In the genomic region with DNA sequence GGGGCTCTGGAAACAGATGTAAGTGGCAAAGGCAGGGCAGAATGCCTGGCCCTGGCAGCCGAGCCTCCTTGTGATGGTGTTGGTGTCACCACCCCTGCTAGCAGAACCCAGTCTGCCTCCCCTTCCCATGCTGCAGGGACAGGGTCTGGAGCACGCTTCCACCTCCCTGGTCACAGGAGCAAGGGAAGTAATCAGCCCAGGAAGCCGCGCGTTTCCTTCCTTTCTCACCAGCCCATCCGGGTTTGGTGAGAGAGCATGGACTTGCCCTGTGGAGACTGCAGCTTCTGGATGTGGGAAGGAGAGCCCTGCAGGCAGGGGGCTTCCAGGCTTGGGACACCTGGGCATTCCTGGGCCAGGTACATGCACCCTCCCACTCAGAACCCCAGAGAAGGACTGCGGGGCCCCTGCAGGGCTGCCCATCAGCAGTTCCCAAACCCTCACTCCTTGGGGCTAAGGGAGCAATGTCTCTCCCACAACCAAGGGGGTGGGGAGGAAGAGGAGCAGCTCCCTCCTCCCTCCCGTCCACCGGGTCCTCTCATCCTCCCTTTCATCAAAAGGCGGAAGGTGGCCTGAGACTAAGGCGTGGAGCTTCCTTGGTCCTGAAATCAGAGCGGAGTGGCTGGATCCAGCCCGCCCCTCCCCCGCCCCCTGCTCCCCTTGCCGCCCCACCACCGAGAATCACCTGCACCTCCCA, we compare ENCODE assay signal across 13 cellular contexts. TPM values are rescaled to one million over a fixed set of nuclear protein-coding genes. Genes with fewer than 3 reads are reported as not detected.
DNase-seq lines count a peak whose midpoint lies in the region; ATAC-seq and TF ChIP-seq lines count a peak whose summit lies in the region.
"Had no signal": no experiment of that assay in that cellular context is flagged by ENCODE, and none has a peak within 500 bp of the region (broad histone marks: within the 10 kb centered on the region; RNA-seq: fewer than 3 reads in every experiment).

No MANE protein-coding gene starts in this region.

- H3K4me1 Mint-ChIP-seq in neural progenitor cell = peaks cover 52% of the 10 kb centered on the region

- DNase-seq in left ventricle myocardium inferior (no peak), neural progenitor cell (ENCODE audit: low spot score) (no peak), upper lobe of right lung (no peak)
- DNase-seq: activated gamma-delta T cell treated with Interleukin-2 at 50 U/mL for 16 hours; CD8-positive, alpha-beta T cell; foreskin melanocyte; NCI-H1417 treated with DMSO at 0.1 percent for 48 hours; NCI-H774; small intestine had no signal

- no peak overlapping the region for H3K9ac ChIP-seq in neural progenitor cell

- H3K36me3 Mint-ChIP-seq in neural progenitor cell = peaks cover 2% of the 10 kb centered on the region

- H2AFZ ChIP-seq in neural progenitor cell (replicated peaks) = peak overlapping the region; percentile 81

- H3K4me1 ChIP-seq in left ventricle myocardium inferior = peaks cover 100% of the 10 kb centered on the region
- peaks cover 33% of the 10 kb centered on the region for H3K4me1 ChIP-seq in neural progenitor cell
- peaks cover 21% of the 10 kb centered on the region for H3K4me1 ChIP-seq in upper lobe of right lung

- peaks cover 27% of the 10 kb centered on the region for H3K9me3 Mint-ChIP-seq in neural progenitor cell

- no peak for ATAC-seq in upper lobe of right lung
- no peak for ATAC-seq in GM21381 (IDR thresholded peaks at IDR 0.05; ENCODE audit: unreplicated experiment)
- no peak for ATAC-seq in GM19463 (IDR thresholded peaks at IDR 0.05; ENCODE audit: unreplicated experiment)
- ATAC-seq in HG02759 (IDR thresholded peaks at IDR 0.05; ENCODE audit: unreplicated experiment) = no peak
- ATAC-seq: CD8-positive, alpha-beta T cell had no signal

- H3K9me3 ChIP-seq in left ventricle myocardium inferior (replicated peaks) = peaks cover 13% of the 10 kb centered on the region
- H3K9me3 ChIP-seq in neural progenitor cell (ENCODE audit: low read depth) = peaks cover 6% of the 10 kb centered on the region
- no peaks in the 10 kb centered on the region for H3K9me3 ChIP-seq in upper lobe of right lung

- H3K79me2 ChIP-seq in neural progenitor cell (ENCODE audit: low read depth) = no peaks in the 10 kb centered on the region

- peaks cover 8% of the 10 kb centered on the region for H3K27me3 Mint-ChIP-seq in neural progenitor cell (ENCODE audit: insufficient read depth, low read depth)

- no peaks in the 10 kb centered on the region for H4K20me1 ChIP-seq in neural progenitor cell (ENCODE audit: low read depth)

- peaks cover 6% of the 10 kb centered on the region for H3K36me3 ChIP-seq in left ventricle myocardium inferior
- H3K36me3 ChIP-seq in neural progenitor cell = no peaks in the 10 kb centered on the region
- no peaks in the 10 kb centered on the region for H3K36me3 ChIP-seq in upper lobe of right lung

- TF ChIP-seq CTCF in left ventricle myocardium inferior (IDR thresholded peaks at IDR 0.05; ENCODE audit: borderline replicate concordance) (no peak), neural progenitor cell (IDR thresholded peaks at IDR 0.05) (no peak), upper lobe of right lung (IDR thresholded peaks at IDR 0.05) (no peak)

- peak overlapping the region; percentile 61 for H3K4me2 ChIP-seq in neural progenitor cell

- no peak overlapping the region for H3K4me3 Mint-ChIP-seq in neural progenitor cell
- H3K4me3 Mint-ChIP-seq: CD8-positive, alpha-beta T cell had no signal

- intact Hi-C loops in left ventricle myocardium inferior (cut with micrococcal nuclease) (no loop called here), upper lobe of right lung (cut with DNase I) (no loop called here)

- peak overlapping the region; percentile 16 for H3K27ac ChIP-seq in angular gyrus (ENCODE audit: low read depth, low read length)
- H3K27ac ChIP-seq in left ventricle myocardium inferior (replicated peaks) = peak overlapping the region; percentile 88
- H3K27ac ChIP-seq in neural progenitor cell = no peak overlapping the region
- H3K27ac ChIP-seq in upper lobe of right lung = peak overlapping the region; percentile 75

- peak overlapping the region; percentile 98 for H3K27ac Mint-ChIP-seq in neural progenitor cell
- H3K27ac Mint-ChIP-seq: CD8-positive, alpha-beta T cell had no signal

- H3K27me3 ChIP-seq in left ventricle myocardium inferior (ENCODE audit: low read depth) (no peaks in the 10 kb centered on the region), neural progenitor cell (no peaks in the 10 kb centered on the region), upper lobe of right lung (no peaks in the 10 kb centered on the region)

- H3F3A ChIP-seq in neural progenitor cell (ENCODE audit: low read depth) = no peaks in the 10 kb centered on the region

- peak overlapping the region; percentile 68 for H3K4me3 ChIP-seq in left ventricle myocardium inferior
- no peak overlapping the region for H3K4me3 ChIP-seq in neural progenitor cell
- H3K4me3 ChIP-seq in upper lobe of right lung = peak overlapping the region; percentile 42

RNA-seq across cellular contexts. Expression of gene MMRN2, which starts 1.8 kb away (rescaled TPM):
- 32.1 TPM for total RNA-seq in left ventricle myocardium inferior
- 0.28 and 1.4 TPM in 2 replicates for total RNA-seq in neural progenitor cell (ENCODE audit: low replicate concordance)
- total RNA-seq in upper lobe of right lung = 86.3 TPM

RNA-seq across cellular contexts. Expression of gene SNCG, which starts 2.8 kb away (rescaled TPM):
- total RNA-seq in left ventricle myocardium inferior (14.7 TPM), neural progenitor cell (ENCODE audit: low replicate concordance) (not detected in 2 replicates), upper lobe of right lung (17.2 TPM)
- total RNA-seq: CD8-positive, alpha-beta T cell had no signal

RNA-seq across cellular contexts. Expression of gene ADIRF, which starts 12.6 kb away (rescaled TPM):
- total RNA-seq in left ventricle myocardium inferior = 41.1 TPM
- total RNA-seq in neural progenitor cell (ENCODE audit: low replicate concordance) = not detected in 2 replicates
- 155 TPM for total RNA-seq in upper lobe of right lung
- total RNA-seq: CD8-positive, alpha-beta T cell had no signal

Comparison
In these comparisons a context has a peak if more than half of its experiments do, and no peak if none do; other contexts are left out.
1. RNA of gene MMRN2, which starts 1.8 kb away (total RNA-seq): 86.3 TPM in upper lobe of right lung (single experiment) and 32.1 TPM in left ventricle myocardium inferior (single experiment); 0.28 to 1.4 TPM in neural progenitor cell; every median in the first group is over 10 times any median in the second.
2. RNA of gene SNCG, which starts 2.8 kb away (total RNA-seq): 17.2 TPM in upper lobe of right lung (single experiment) and 14.7 TPM in left ventricle myocardium inferior (single experiment); not detected in neural progenitor cell; every median in the first group is over 10 times any median in the second.
3. RNA of gene ADIRF, which starts 12.6 kb away (total RNA-seq): 155 TPM in upper lobe of right lung (single experiment) and 41.1 TPM in left ventricle myocardium inferior (single experiment); not detected in neural progenitor cell; every median in the first group is over 10 times any median in the second.